Comparison of ENCODE assay signal across 26 cellular contexts in genomic region chr17:45675892-45676291, GRCh38.
"Had no signal": no experiment of that assay in that cellular context is flagged by ENCODE, and none has a peak within 500 bp of the region (broad histone marks: within the 10 kb centered on the region; RNA-seq: fewer than 3 reads in every experiment).

No MANE protein-coding gene starts in this region.

- H3K27ac ChIP-seq: suprapubic skin, testis, thoracic aorta, tibial artery, tibial nerve, transverse colon, upper lobe of left lung, upper lobe of right lung, uterus, vagina had no signal

- H3K9me3 ChIP-seq: suprapubic skin, testis, thoracic aorta, thyroid gland, transverse colon, upper lobe of right lung, uterus had no signal

- H3K36me3 ChIP-seq: suprapubic skin, thoracic aorta, thyroid gland, tibial artery, tibial nerve, transverse colon, upper lobe of left lung, upper lobe of right lung, uterus, vagina had no signal

- H3K4me3 ChIP-seq: suprapubic skin, testis, thoracic aorta, thyroid gland, tibial artery, tibial nerve, transverse colon, upper lobe of left lung, upper lobe of right lung, uterus, vagina had no signal

- H3K4me1 ChIP-seq: suprapubic skin, testis, tibial artery, tibial nerve, transverse colon, upper lobe of left lung, upper lobe of right lung, uterus, vagina had no signal

- FAIRE-seq: urothelium cell line had no signal

- ATAC-seq: stimulated activated effector memory CD8-positive, alpha-beta T cell treated with anti-CD3 and anti-CD28 coated beads, Interleukin-12 subunit alpha, Interleukin-12 subunit beta, amount 100 ng/mL, for 72 hours; stimulated activated memory B cell treated with anti-CD40 and anti-IgM and Interleukin-4, amounts not matched to agents 10 μg/mL and 1 μg/mL and 100 μg/mL, for 72 hours; stimulated activated naive B cell treated with anti-CD40 and anti-IgM and Interleukin-4, amounts not matched to agents 10 μg/mL and 1 μg/mL and 100 μg/mL, for 72 hours; stimulated activated naive CD8-positive, alpha-beta T cell treated with anti-CD3 and anti-CD28 coated beads, Interleukin-15, amount 100 ng/mL, for 72 hours; stimulated activated naive CD8-positive, alpha-beta T cell treated with anti-CD3 and anti-CD28 coated beads, Interleukin-15, Interleukin-2, amounts not matched to agents 100 U/mL and 50 U/mL, for 24 hours had no signal

- H3K27me3 ChIP-seq: testis, thyroid gland, tibial nerve, upper lobe of left lung, uterus, vagina had no signal

- DNase-seq: stimulated activated CD4-positive, alpha-beta T cell treated with anti-CD3 and anti-CD28 coated beads, Interleukin-2, amount 100 ng/mL, for 48 hours; stimulated activated CD4-positive, alpha-beta T cell treated with anti-CD3 and anti-CD28 coated beads, Interleukin-4, amount 100 ng/mL, for 1 hour; stimulated activated CD4-positive, alpha-beta T cell treated with anti-CD3 and anti-CD28 coated beads, Interleukin-4, amount 100 ng/mL, for 24 hours; stimulated activated CD4-positive, alpha-beta T cell treated with anti-CD3 and anti-CD28 coated beads, Interleukin-4, amount 100 ng/mL, for 4 hours; stimulated activated CD8-positive, alpha-beta memory T cell treated with anti-CD3 and anti-CD28 coated beads, Interleukin-4, amount 100 ng/mL, for 48 hours; stimulated activated naive B cell treated with anti-CD40 and anti-IgM and Interleukin-4, amounts not matched to agents 10 μg/mL and 1 μg/mL and 100 μg/mL, for 72 hours; stimulated activated naive CD4-positive, alpha-beta T cell; stimulated activated naive CD4-positive, alpha-beta T cell treated with Interleukin-2 at 50 U/mL for 16 hours; stimulated activated naive CD8-positive, alpha-beta T cell treated with anti-CD3 and anti-CD28 coated beads, Interleukin-15, amount 100 ng/mL, for 72 hours; stimulated activated naive CD8-positive, alpha-beta T cell treated with anti-CD3 and anti-CD28 coated beads, Interleukin-15, Interleukin-2, amounts not matched to agents 100 U/mL and 50 U/mL, for 24 hours; substantia nigra; testis; thyroid gland; tibial artery; transverse colon; trophoblast cell; upper lobe of left lung; upper lobe of right lung; uterus had no signal
